In the genomic region with DNA sequence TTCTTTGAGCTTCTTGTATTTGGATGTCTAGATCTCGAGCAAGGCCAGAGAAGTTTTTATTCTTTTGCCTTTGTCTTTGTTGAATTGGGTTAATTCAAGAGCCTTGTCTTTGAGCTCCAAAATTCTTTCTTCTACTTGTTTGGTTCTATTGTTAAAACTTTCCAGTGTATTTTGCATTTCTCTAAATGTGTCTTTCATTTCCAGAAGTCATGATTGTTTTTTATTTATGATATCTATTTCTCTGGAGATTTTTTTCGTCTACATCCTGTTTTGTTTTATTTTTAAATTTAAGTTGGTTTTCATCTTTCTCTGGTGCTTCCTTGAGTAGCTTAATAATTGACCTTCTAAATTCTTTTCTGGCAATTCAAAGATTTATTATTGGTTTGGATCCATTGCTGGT, we compare ENCODE assay signal across 25 cellular contexts.
"Had no signal": no experiment of that assay in that cellular context is flagged by ENCODE, and none has a peak within 500 bp of the region (broad histone marks: within the 10 kb centered on the region; RNA-seq: fewer than 3 reads in every experiment).

No MANE protein-coding gene starts in this region.

- H3K9me3 ChIP-seq: mucosa of descending colon, ovary, prostate gland, sigmoid colon, suprapubic skin, thoracic aorta, upper lobe of right lung had no signal

- H3K9me3 Mint-ChIP-seq: natural killer cell treated with Interleukin-12 subunit alpha and Interleukin-12 subunit beta and Interleukin-15 and Interleukin-18, amount 100 ng/mL, for 72 hours had no signal

- H3K4me3 Mint-ChIP-seq: naive thymus-derived CD4-positive, alpha-beta T cell; natural killer cell treated with Interleukin-12 subunit alpha and Interleukin-12 subunit beta and Interleukin-15 and Interleukin-18, amount 100 ng/mL, for 72 hours; stimulated activated effector memory CD8-positive, alpha-beta T cell treated with anti-CD3 and anti-CD28 coated beads, Interleukin-12 subunit alpha, Interleukin-12 subunit beta, amount 100 ng/mL, for 72 hours; stimulated activated naive CD8-positive, alpha-beta T cell treated with anti-CD3 and anti-CD28 coated beads, Interleukin-15, Interleukin-2, amounts not matched to agents 100 ng/mL and 50 ng/mL, for 24 hours had no signal

- ATAC-seq: mucosa of descending colon; naive thymus-derived CD4-positive, alpha-beta T cell; natural killer cell treated with Interleukin-12 subunit alpha and Interleukin-12 subunit beta and Interleukin-15 and Interleukin-18, amount 100 ng/mL, for 72 hours; right cardiac atrium; stimulated activated effector memory CD8-positive, alpha-beta T cell treated with anti-CD3 and anti-CD28 coated beads, Interleukin-12 subunit alpha, Interleukin-12 subunit beta, amount 100 ng/mL, for 72 hours; upper lobe of right lung had no signal

- FAIRE-seq: small intestine, urothelium cell line had no signal

- H3K27me3 Mint-ChIP-seq: naive thymus-derived CD4-positive, alpha-beta T cell; natural killer cell treated with Interleukin-12 subunit alpha and Interleukin-12 subunit beta and Interleukin-15 and Interleukin-18, amount 100 ng/mL, for 72 hours; stimulated activated naive CD8-positive, alpha-beta T cell treated with anti-CD3 and anti-CD28 coated beads, Interleukin-15, Interleukin-2, amounts not matched to agents 100 ng/mL and 50 ng/mL, for 24 hours had no signal

- H3K27ac Mint-ChIP-seq: naive thymus-derived CD4-positive, alpha-beta T cell; natural killer cell treated with Interleukin-12 subunit alpha and Interleukin-12 subunit beta and Interleukin-15 and Interleukin-18, amount 100 ng/mL, for 72 hours; stimulated activated effector memory CD8-positive, alpha-beta T cell treated with anti-CD3 and anti-CD28 coated beads, Interleukin-12 subunit alpha, Interleukin-12 subunit beta, amount 100 ng/mL, for 72 hours; stimulated activated naive CD8-positive, alpha-beta T cell treated with anti-CD3 and anti-CD28 coated beads, Interleukin-15, Interleukin-2, amounts not matched to agents 100 ng/mL and 50 ng/mL, for 24 hours had no signal

- DNase-seq: islet precursor cell; left ventricle myocardium inferior; mesendoderm; midbrain; mucosa of descending colon; naive thymus-derived CD4-positive, alpha-beta T cell; ovary; posterior cingulate gyrus; retina; right cardiac atrium; sigmoid colon; small intestine; spleen; stimulated activated CD4-positive, alpha-beta T cell treated with anti-CD3 and anti-CD28 coated beads, Interleukin-4, amount 100 ng/mL, for 24 hours; stimulated activated naive CD4-positive, alpha-beta T cell; tibial artery; trophoblast cell; upper lobe of right lung had no signal
